In genomic region chr2:42065753-42066152, GRCh38 we compare ENCODE assay signal across 7 cellular contexts. TPM values are rescaled to one million over a fixed set of nuclear protein-coding genes. Genes with fewer than 3 reads are reported as not detected.
"Had no signal": no experiment of that assay in that cellular context is flagged by ENCODE, and none has a peak within 500 bp of the region (broad histone marks: within the 10 kb centered on the region; RNA-seq: fewer than 3 reads in every experiment).

No MANE protein-coding gene starts in this region.

RNA-seq across cellular contexts. Expression of gene PKDCC, which starts 17.9 kb away (rescaled TPM):
- total RNA-seq: activated naive CD4-positive, alpha-beta T cell treated with anti-CD3 and anti-CD28 coated beads for 36 hours; activated naive CD4-positive, alpha-beta T cell treated with anti-CD3 and anti-CD28 coated beads, Interleukin-2, amount 50 U/mL, for 72 hours; activated naive CD8-positive, alpha-beta T cell treated with anti-CD3 and anti-CD28 coated beads for 36 hours; activated naive CD8-positive, alpha-beta T cell treated with anti-CD3 and anti-CD28 coated beads, Interleukin-2, amount 10 ng/mL, durations not matched to agents 7 days and 5 days; activated T-cell treated with anti-CD3 and anti-CD28 coated beads, Interleukin-2, amount 50 U/mL, for 72 hours; activated T-helper 1 cell treated with anti-CD3 and anti-CD28 coated beads, Interleukin-12 subunit alpha, Interleukin-12 subunit beta, Interleukin-2, Interleukin-4 antibody, amounts not matched to agents 30 ng/mL and 10 ng/mL and 1 ng/mL, durations not matched to agents 14 hours and 24 hours and 36 hours; activated T-helper 17 cell treated with anti-CD3 and anti-CD28 coated beads, Interleukin-2, amount 50 U/mL, for 72 hours had no signal
